Comparison of ENCODE assay signal across 1 cellular context in the genomic region with DNA sequence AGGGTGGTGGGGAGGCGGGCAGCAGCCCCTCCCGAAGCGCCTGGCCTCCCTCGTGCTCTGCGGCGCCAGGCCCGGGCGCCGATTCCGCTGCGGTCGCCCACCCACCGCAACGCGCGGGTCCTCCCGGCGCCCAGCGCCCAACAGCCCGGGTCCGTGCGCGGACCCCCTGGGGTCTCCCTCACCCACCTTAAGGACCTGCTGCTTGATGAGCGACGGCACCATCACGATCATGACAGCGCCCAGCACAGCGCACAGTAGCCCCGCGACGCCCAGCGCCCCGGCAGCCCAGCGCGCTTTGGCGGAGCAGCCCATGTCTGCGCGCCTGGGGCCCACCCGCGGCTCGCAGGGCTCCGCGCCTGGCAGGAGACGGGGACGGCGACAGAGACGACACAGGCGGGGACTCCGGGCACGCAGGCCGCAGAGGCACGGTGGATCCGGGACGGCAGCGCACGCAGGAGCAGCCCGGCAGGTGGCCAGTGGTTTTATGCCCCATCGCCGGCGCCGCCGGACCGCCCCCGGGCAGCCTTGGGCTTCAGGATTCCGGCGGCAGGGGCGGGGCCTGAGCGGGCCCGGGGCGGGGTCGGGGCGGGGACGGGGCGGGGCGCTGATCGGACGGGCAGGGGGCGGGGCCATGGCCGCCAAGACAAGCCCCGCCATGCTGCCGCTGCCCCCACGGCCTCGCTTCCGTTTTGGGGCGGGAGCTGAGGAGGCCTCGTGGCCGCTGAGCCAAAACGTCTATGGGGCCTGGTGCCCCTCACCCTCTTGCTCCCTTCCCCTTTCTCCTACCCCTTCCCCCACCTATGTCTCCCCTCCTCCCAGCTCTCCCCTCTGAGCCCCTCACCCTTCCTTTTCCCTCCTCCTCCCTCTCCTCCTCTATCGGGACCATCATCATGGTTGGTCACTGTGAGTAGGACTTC.
TF ChIP-seq lines count a peak whose summit lies in the region.

A gene with protein sequence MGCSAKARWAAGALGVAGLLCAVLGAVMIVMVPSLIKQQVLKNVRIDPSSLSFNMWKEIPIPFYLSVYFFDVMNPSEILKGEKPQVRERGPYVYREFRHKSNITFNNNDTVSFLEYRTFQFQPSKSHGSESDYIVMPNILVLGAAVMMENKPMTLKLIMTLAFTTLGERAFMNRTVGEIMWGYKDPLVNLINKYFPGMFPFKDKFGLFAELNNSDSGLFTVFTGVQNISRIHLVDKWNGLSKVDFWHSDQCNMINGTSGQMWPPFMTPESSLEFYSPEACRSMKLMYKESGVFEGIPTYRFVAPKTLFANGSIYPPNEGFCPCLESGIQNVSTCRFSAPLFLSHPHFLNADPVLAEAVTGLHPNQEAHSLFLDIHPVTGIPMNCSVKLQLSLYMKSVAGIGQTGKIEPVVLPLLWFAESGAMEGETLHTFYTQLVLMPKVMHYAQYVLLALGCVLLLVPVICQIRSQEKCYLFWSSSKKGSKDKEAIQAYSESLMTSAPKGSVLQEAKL (minus strand): TSS at position 456 of the 917 bp plus-strand sequence. CDS start 144 bp downstream, at position 312.

TF ChIP-seq in SK-N-SH, 30 proteins besides CTCF, POLR2A, EP300 and RAD21:
- TF ChIP-seq, protein P1, sequence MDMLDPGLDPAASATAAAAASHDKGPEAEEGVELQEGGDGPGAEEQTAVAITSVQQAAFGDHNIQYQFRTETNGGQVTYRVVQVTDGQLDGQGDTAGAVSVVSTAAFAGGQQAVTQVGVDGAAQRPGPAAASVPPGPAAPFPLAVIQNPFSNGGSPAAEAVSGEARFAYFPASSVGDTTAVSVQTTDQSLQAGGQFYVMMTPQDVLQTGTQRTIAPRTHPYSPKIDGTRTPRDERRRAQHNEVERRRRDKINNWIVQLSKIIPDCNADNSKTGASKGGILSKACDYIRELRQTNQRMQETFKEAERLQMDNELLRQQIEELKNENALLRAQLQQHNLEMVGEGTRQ (IDR thresholded peaks at IDR 0.05; ENCODE audit: borderline replicate concordance, low read depth, low read length), result no peak
- TF ChIP-seq, protein P2, sequence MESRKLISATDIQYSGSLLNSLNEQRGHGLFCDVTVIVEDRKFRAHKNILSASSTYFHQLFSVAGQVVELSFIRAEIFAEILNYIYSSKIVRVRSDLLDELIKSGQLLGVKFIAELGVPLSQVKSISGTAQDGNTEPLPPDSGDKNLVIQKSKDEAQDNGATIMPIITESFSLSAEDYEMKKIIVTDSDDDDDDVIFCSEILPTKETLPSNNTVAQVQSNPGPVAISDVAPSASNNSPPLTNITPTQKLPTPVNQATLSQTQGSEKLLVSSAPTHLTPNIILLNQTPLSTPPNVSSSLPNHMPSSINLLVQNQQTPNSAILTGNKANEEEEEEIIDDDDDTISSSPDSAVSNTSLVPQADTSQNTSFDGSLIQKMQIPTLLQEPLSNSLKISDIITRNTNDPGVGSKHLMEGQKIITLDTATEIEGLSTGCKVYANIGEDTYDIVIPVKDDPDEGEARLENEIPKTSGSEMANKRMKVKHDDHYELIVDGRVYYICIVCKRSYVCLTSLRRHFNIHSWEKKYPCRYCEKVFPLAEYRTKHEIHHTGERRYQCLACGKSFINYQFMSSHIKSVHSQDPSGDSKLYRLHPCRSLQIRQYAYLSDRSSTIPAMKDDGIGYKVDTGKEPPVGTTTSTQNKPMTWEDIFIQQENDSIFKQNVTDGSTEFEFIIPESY (IDR thresholded peaks at IDR 0.05; ENCODE audit: borderline replicate concordance, low read depth), result no peak
- TF ChIP-seq FOXM1 (IDR thresholded peaks at IDR 0.05; ENCODE audit: low read depth), result no peak
- TF ChIP-seq ELF1 (IDR thresholded peaks at IDR 0.05), result no peak
- TF ChIP-seq JUND (IDR thresholded peaks at IDR 0.05), result no peak
- peak; percentile 53; the same call in 1 of the 2 replicates for TF ChIP-seq MXI1 (IDR thresholded peaks at IDR 0.05; ENCODE audit: low read depth, low read length)
- no peak for TF ChIP-seq RXRA (IDR thresholded peaks at IDR 0.05; ENCODE audit: borderline replicate concordance, low read depth)
- TF ChIP-seq, protein P3, sequence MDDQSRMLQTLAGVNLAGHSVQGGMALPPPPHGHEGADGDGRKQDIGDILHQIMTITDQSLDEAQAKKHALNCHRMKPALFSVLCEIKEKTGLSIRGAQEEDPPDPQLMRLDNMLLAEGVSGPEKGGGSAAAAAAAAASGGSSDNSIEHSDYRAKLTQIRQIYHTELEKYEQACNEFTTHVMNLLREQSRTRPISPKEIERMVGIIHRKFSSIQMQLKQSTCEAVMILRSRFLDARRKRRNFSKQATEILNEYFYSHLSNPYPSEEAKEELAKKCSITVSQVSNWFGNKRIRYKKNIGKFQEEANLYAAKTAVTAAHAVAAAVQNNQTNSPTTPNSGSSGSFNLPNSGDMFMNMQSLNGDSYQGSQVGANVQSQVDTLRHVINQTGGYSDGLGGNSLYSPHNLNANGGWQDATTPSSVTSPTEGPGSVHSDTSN (IDR thresholded peaks at IDR 0.05), result no peak
- TF ChIP-seq POLR2AphosphoS5 (IDR thresholded peaks at IDR 0.05; ENCODE audit: low read depth, low read length), result peak; percentile 52
- no peak for TF ChIP-seq FOSL2 (IDR thresholded peaks at IDR 0.05; ENCODE audit: borderline replicate concordance, low read depth)
- TF ChIP-seq, protein P4, sequence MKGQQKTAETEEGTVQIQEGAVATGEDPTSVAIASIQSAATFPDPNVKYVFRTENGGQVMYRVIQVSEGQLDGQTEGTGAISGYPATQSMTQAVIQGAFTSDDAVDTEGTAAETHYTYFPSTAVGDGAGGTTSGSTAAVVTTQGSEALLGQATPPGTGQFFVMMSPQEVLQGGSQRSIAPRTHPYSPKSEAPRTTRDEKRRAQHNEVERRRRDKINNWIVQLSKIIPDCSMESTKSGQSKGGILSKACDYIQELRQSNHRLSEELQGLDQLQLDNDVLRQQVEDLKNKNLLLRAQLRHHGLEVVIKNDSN (IDR thresholded peaks at IDR 0.05; ENCODE audit: borderline replicate concordance, low read depth), result no peak
- TF ChIP-seq GABPA (IDR thresholded peaks at IDR 0.05; ENCODE audit: low read depth), result no peak
- peak; percentile 35; the same call in 1 of the 2 replicates for TF ChIP-seq YY1 (IDR thresholded peaks at IDR 0.05; ENCODE audit: low read depth)
- no peak for TF ChIP-seq TCF12 (IDR thresholded peaks at IDR 0.05)
- TF ChIP-seq TAF1 (IDR thresholded peaks at IDR 0.05; ENCODE audit: borderline replicate concordance, low read depth, low read length), result 0 out of 2 replicates have a peak, but pooled peaks have one; percentile 8
- TF ChIP-seq, protein P5, sequence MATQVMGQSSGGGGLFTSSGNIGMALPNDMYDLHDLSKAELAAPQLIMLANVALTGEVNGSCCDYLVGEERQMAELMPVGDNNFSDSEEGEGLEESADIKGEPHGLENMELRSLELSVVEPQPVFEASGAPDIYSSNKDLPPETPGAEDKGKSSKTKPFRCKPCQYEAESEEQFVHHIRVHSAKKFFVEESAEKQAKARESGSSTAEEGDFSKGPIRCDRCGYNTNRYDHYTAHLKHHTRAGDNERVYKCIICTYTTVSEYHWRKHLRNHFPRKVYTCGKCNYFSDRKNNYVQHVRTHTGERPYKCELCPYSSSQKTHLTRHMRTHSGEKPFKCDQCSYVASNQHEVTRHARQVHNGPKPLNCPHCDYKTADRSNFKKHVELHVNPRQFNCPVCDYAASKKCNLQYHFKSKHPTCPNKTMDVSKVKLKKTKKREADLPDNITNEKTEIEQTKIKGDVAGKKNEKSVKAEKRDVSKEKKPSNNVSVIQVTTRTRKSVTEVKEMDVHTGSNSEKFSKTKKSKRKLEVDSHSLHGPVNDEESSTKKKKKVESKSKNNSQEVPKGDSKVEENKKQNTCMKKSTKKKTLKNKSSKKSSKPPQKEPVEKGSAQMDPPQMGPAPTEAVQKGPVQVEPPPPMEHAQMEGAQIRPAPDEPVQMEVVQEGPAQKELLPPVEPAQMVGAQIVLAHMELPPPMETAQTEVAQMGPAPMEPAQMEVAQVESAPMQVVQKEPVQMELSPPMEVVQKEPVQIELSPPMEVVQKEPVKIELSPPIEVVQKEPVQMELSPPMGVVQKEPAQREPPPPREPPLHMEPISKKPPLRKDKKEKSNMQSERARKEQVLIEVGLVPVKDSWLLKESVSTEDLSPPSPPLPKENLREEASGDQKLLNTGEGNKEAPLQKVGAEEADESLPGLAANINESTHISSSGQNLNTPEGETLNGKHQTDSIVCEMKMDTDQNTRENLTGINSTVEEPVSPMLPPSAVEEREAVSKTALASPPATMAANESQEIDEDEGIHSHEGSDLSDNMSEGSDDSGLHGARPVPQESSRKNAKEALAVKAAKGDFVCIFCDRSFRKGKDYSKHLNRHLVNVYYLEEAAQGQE (IDR thresholded peaks at IDR 0.05; ENCODE audit: low read depth, low read length), result no peak
- TF ChIP-seq, protein P6, sequence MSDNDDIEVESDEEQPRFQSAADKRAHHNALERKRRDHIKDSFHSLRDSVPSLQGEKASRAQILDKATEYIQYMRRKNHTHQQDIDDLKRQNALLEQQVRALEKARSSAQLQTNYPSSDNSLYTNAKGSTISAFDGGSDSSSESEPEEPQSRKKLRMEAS (IDR thresholded peaks at IDR 0.05; ENCODE audit: low read depth), result peak; percentile 80
- no peak for TF ChIP-seq SMC3 (IDR thresholded peaks at IDR 0.05; ENCODE audit: low read depth, low read length)
